9 cellular contexts compared by ENCODE assay signal in the genomic region with DNA sequence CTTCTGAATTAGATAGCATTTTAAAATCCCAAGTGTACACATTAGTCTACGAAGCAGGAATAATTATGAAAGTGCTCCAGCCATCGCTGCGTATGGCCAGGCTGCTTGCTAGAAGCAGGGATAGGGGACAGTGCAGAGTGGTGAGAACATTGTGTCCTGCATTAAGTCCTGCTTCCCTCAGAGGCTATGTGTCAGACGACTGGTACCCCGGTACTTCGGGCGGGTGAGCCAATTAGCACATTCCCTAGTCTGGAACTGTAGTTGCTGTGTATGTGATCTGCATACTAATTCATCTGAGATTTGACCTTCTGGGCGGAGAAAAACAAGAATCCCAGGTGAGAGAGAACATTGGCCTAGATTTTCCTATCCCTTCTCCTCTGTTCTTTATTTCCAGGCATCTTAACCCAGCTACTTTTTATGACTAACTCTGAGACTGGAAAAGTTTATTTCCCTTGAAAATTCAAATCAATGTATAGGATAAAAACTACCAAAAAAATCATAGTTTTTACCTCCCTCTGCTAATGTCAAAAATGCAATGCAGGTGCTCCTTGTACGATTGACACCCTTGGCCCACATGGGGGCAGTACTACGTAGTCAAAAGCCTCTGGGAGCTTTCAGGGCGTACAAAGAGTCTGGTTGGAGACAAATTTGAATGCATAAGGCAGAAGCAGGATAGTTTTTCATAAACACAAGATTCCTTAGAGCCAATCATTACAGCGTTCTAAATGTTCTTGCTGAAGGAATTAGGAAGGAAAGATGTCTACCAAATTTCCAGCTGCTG.
DNase-seq lines count a peak whose midpoint lies in the region; ATAC-seq and TF ChIP-seq lines count a peak whose summit lies in the region.
"Had no signal": no experiment of that assay in that cellular context is flagged by ENCODE, and none has a peak within 500 bp of the region (broad histone marks: within the 10 kb centered on the region; RNA-seq: fewer than 3 reads in every experiment).

No MANE protein-coding gene starts in this region.

- no peaks in the 10 kb centered on the region for H3K9me3 ChIP-seq in OCI-LY7 (ENCODE audit: low read length)

- no peaks in the 10 kb centered on the region for H3K27me3 Mint-ChIP-seq in activated naive CD8-positive, alpha-beta T cell treated with anti-CD3 and anti-CD28 coated beads, Interleukin-2, amount 50 U/mL, for 24 hours
- H3K27me3 Mint-ChIP-seq in activated naive CD8-positive, alpha-beta T cell treated with anti-CD3 and anti-CD28 coated beads for 36 hours = no peaks in the 10 kb centered on the region
- no peaks in the 10 kb centered on the region for H3K27me3 Mint-ChIP-seq in activated T-cell treated with anti-CD3 and anti-CD28 coated beads, Interleukin-2, amount 50 U/mL, for 72 hours (ENCODE audit: low read depth)

- POLR2A ChIA-PET in OCI-LY7 (lab: Charles Lee) = interaction anchor here (0.5 to 0.7 kb wide), 2 partner anchors 92 to 1005 kb away, joined by 3 read pairs; no protein-coding TSS in a partner anchor

- H3K36me3 ChIP-seq in OCI-LY7 (ENCODE audit: insufficient read depth, low read length) = no peaks in the 10 kb centered on the region

- H3K9me3 Mint-ChIP-seq in activated naive CD8-positive, alpha-beta T cell treated with anti-CD3 and anti-CD28 coated beads, Interleukin-2, amount 50 U/mL, for 24 hours = peaks cover 9% of the 10 kb centered on the region
- H3K9me3 Mint-ChIP-seq in activated naive CD8-positive, alpha-beta T cell treated with anti-CD3 and anti-CD28 coated beads for 36 hours = peaks cover 3% of the 10 kb centered on the region
- peaks cover 2 to 3% of the 10 kb centered on the region in 2 donors for H3K9me3 Mint-ChIP-seq in activated T-cell treated with anti-CD3 and anti-CD28 coated beads, Interleukin-2, amount 50 U/mL, for 72 hours

- no peaks in the 10 kb centered on the region for H3K9me2 ChIP-seq in OCI-LY7 (ENCODE audit: insufficient read depth, low read length)

- no peak for ATAC-seq in activated naive CD8-positive, alpha-beta T cell treated with anti-CD3 and anti-CD28 coated beads, Interleukin-2, amount 50 U/mL, for 24 hours
- ATAC-seq in sciatic nerve (no peak), GM21576 (IDR thresholded peaks at IDR 0.05; ENCODE audit: unreplicated experiment) (no peak)
- no peak for ATAC-seq in activated T-cell treated with anti-CD3 and anti-CD28 coated beads, Interleukin-2, amount 50 U/mL, for 72 hours (replicated peaks in 1 of 2)

- intact Hi-C loops in OCI-LY7 (cut with micrococcal nuclease; ENCODE audit: unreplicated experiment) = no loop called here
- intact Hi-C loops in sciatic nerve (cut with DNase I) = no loop called here

- H3K79me2 ChIP-seq in OCI-LY7 (ENCODE audit: insufficient read depth, low read depth, low read length) = no peaks in the 10 kb centered on the region

- DNase-seq in activated naive CD8-positive, alpha-beta T cell treated with anti-CD3 and anti-CD28 coated beads, Interleukin-2, amount 50 U/mL, for 24 hours = peak; percentile 1
- no peak for DNase-seq in activated naive CD8-positive, alpha-beta T cell treated with anti-CD3 and anti-CD28 coated beads for 36 hours
- DNase-seq in OCI-LY7 (ENCODE audit: low spot score) (peak; percentile 10), fibroblast of pulmonary artery (ENCODE audit: low read depth) (peak; percentile 68), sciatic nerve (ENCODE audit: low spot score) (peak; percentile 51), activated gamma-delta T cell (lab: John Stamatoyannopoulos, UW) (no peak)
- no peak for DNase-seq in activated T-cell treated with anti-CD3 and anti-CD28 coated beads, Interleukin-2, amount 50 U/mL, for 72 hours

- H3K27ac Mint-ChIP-seq in activated naive CD8-positive, alpha-beta T cell treated with anti-CD3 and anti-CD28 coated beads, Interleukin-2, amount 50 U/mL, for 24 hours = no peak overlapping the region
- H3K27ac Mint-ChIP-seq in activated naive CD8-positive, alpha-beta T cell treated with anti-CD3 and anti-CD28 coated beads for 36 hours = no peak overlapping the region
- H3K27ac Mint-ChIP-seq in activated T-cell treated with anti-CD3 and anti-CD28 coated beads, Interleukin-2, amount 50 U/mL, for 72 hours = no peak overlapping the region
- H3K27ac Mint-ChIP-seq: T-helper 1 cell treated with Interleukin-12 subunit alpha and Interleukin-12 subunit beta and Interleukin-4 antibody, amounts not matched to agents 30 μg/mL and 1 μg/mL, for 36 hours had no signal

- H3K4me3 Mint-ChIP-seq in activated naive CD8-positive, alpha-beta T cell treated with anti-CD3 and anti-CD28 coated beads, Interleukin-2, amount 50 U/mL, for 24 hours = no peak overlapping the region
- H3K4me3 Mint-ChIP-seq in activated naive CD8-positive, alpha-beta T cell treated with anti-CD3 and anti-CD28 coated beads for 36 hours = no peak overlapping the region
- no peak overlapping the region for H3K4me3 Mint-ChIP-seq in activated T-cell treated with anti-CD3 and anti-CD28 coated beads, Interleukin-2, amount 50 U/mL, for 72 hours
- H3K4me3 Mint-ChIP-seq: T-helper 1 cell treated with Interleukin-12 subunit alpha and Interleukin-12 subunit beta and Interleukin-4 antibody, amounts not matched to agents 30 μg/mL and 1 μg/mL, for 36 hours had no signal

- H3K36me3 Mint-ChIP-seq in activated naive CD8-positive, alpha-beta T cell treated with anti-CD3 and anti-CD28 coated beads, Interleukin-2, amount 50 U/mL, for 24 hours (ENCODE audit: low read depth) = no peaks in the 10 kb centered on the region
- H3K36me3 Mint-ChIP-seq in activated naive CD8-positive, alpha-beta T cell treated with anti-CD3 and anti-CD28 coated beads for 36 hours = no peaks in the 10 kb centered on the region
- H3K36me3 Mint-ChIP-seq in activated T-cell treated with anti-CD3 and anti-CD28 coated beads, Interleukin-2, amount 50 U/mL, for 72 hours (ENCODE audit: insufficient read depth in 2 of 2) = no peaks in the 10 kb centered on the region

- TF ChIP-seq CTCF in OCI-LY7 (conservative IDR thresholded peaks at IDR 0.05; ENCODE audit: low read length) (peak; percentile 65), fibroblast of pulmonary artery (IDR thresholded peaks at IDR 0.05; ENCODE audit: low read length, missing control alignments) (peak; percentile 72)

- H4K20me1 ChIP-seq in OCI-LY7 (ENCODE audit: insufficient read depth, low read length) = no peaks in the 10 kb centered on the region

- H3K4me1 Mint-ChIP-seq in activated naive CD8-positive, alpha-beta T cell treated with anti-CD3 and anti-CD28 coated beads, Interleukin-2, amount 50 U/mL, for 24 hours = no peaks in the 10 kb centered on the region
- no peaks in the 10 kb centered on the region for H3K4me1 Mint-ChIP-seq in activated naive CD8-positive, alpha-beta T cell treated with anti-CD3 and anti-CD28 coated beads for 36 hours
- H3K4me1 Mint-ChIP-seq in activated T-cell treated with anti-CD3 and anti-CD28 coated beads, Interleukin-2, amount 50 U/mL, for 72 hours (ENCODE audit: low read depth) = no peaks in the 10 kb centered on the region

- BruUV-seq in OCI-LY7 (replicated peaks; lab: Mats Ljungman, UMichigan) = no TSS peak

- no peak overlapping the region for H2AFZ ChIP-seq in OCI-LY7 (ENCODE audit: low read length)

- no peak overlapping the region for H3K4me3 ChIP-seq in OCI-LY7 (ENCODE audit: low read depth, low read length, poor library complexity, severe bottlenecking)
- no peak overlapping the region for H3K4me3 ChIP-seq in fibroblast of pulmonary artery (replicated peaks; ENCODE audit: low read depth, low read length)

- H3K27ac ChIP-seq in OCI-LY7 (ENCODE audit: low read depth, low read length, poor library complexity, severe bottlenecking) = no peak overlapping the region

- no peak overlapping the region for H3K4me2 ChIP-seq in OCI-LY7 (ENCODE audit: low read length)

- H3K4me1 ChIP-seq in OCI-LY7 (ENCODE audit: insufficient read depth, low read length, poor library complexity, severe bottlenecking) = no peaks in the 10 kb centered on the region

- CTCF ChIA-PET in OCI-LY7 (lab: Charles Lee; ENCODE audit: unreplicated experiment) = no interaction called here

Comparison
In these comparisons a context has a peak if more than half of its experiments do, and no peak if none do; other contexts are left out.
1. DNase-seq: peak in activated naive CD8-positive, alpha-beta T cell treated with anti-CD3 and anti-CD28 coated beads, Interleukin-2, amount 50 U/mL, for 24 hours (single experiment), OCI-LY7 (single experiment), fibroblast of pulmonary artery (single experiment) and sciatic nerve (single experiment); none in activated naive CD8-positive, alpha-beta T cell treated with anti-CD3 and anti-CD28 coated beads for 36 hours (single experiment), activated T-cell treated with anti-CD3 and anti-CD28 coated beads, Interleukin-2, amount 50 U/mL, for 72 hours (0 of 2) and activated gamma-delta T cell (single experiment).